Comparison of ENCODE assay signal across 11 cellular contexts in the genomic region with DNA sequence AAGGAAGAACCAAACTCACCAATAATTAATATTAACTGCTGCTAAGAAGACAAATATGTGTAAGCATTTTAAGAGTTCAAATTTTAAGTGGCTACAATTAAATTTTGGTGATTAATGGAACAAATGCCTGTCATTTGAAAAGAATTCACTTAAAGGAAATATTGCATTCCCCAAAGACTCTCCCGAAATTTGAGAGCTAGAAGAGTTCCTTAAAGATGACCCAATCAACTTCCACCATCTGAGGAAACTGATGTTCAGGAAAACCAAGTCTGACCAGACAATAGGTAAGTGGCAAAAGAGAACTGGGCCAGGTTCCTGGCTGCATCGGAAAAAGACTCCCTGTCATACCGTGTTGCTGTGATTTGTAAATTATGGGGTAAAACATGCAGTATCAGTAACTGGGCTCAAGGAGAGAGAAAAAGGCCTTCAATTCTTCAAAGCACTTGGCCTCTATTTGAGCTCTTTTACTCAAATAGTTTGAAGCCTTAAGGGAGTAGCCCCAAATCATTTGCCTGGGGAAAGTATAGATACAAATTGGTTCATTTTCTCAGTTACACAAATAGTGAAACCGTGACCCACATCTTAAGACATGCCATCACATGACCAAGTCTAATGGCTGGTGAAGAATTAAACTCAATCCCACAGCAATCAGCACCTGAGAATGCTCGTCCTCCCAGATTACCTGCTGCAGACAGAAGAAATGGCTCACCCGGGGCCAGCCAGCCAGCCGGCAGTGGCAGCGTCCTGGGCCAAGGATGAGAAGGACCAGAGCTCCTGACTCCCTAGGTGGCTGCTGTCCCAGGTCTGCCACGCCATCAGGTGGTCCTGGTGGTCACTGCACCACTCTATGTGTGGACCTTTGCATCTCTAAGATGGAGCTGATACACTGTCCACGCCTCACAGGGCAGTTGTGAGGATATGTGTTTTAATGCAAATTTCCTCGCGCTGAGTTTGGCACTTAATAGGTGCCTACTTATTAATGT.
DNase-seq lines count a peak whose midpoint lies in the region; ATAC-seq and TF ChIP-seq lines count a peak whose summit lies in the region.
"Had no signal": no experiment of that assay in that cellular context is flagged by ENCODE, and none has a peak within 500 bp of the region (broad histone marks: within the 10 kb centered on the region; RNA-seq: fewer than 3 reads in every experiment).

No MANE protein-coding gene starts in this region.

- H3K4me1 ChIP-seq in smooth muscle cell (ENCODE audit: low read depth), result no peaks in the 10 kb centered on the region
- no peaks in the 10 kb centered on the region for H3K4me1 ChIP-seq in CD8-positive, alpha-beta T cell (ENCODE audit: insufficient read depth, low read length)
- no peaks in the 10 kb centered on the region for H3K4me1 ChIP-seq in lower lobe of right lung
- H3K4me1 ChIP-seq: colonic mucosa had no signal

- 79% methylated on average over 12 of the region's 12 CpGs for WGBS in smooth muscle cell (ENCODE audit: low lambda C conversion rate)

- H3K36me3 ChIP-seq in smooth muscle cell (ENCODE audit: low read depth), result no peaks in the 10 kb centered on the region
- no peaks in the 10 kb centered on the region for H3K36me3 ChIP-seq in CD8-positive, alpha-beta T cell (ENCODE audit: insufficient read depth, low read length)
- H3K36me3 ChIP-seq in lower lobe of right lung, result no peaks in the 10 kb centered on the region
- H3K36me3 ChIP-seq: colonic mucosa had no signal

- H3K27me3 Mint-ChIP-seq in CD8-positive, alpha-beta T cell (ENCODE audit: low read depth), result no peaks in the 10 kb centered on the region

- POLR2A ChIA-PET in CD8-positive, alpha-beta T cell (lab: Charles Lee), result no interaction called here

- no peaks in the 10 kb centered on the region for H3K36me3 Mint-ChIP-seq in CD8-positive, alpha-beta T cell

- no peaks in the 10 kb centered on the region for H3K79me2 ChIP-seq in smooth muscle cell (ENCODE audit: low read depth)

- no peak overlapping the region for H2AFZ ChIP-seq in smooth muscle cell (ENCODE audit: low read depth)

- H3F3A ChIP-seq in smooth muscle cell (ENCODE audit: low read depth), result no peaks in the 10 kb centered on the region

- intact Hi-C loops in CD8-positive, alpha-beta T cell (cut with DNase I, micrococcal nuclease), result no loop called here
- intact Hi-C loops in lower lobe of right lung (cut with DNase I), result no loop called here

- H4K20me1 ChIP-seq in smooth muscle cell (ENCODE audit: low read depth), result no peaks in the 10 kb centered on the region

- no peak overlapping the region for H3K27ac Mint-ChIP-seq in CD8-positive, alpha-beta T cell

- DNase-seq in NCI-H82 (lab: John Stamatoyannopoulos, UW) (peak; percentile 38), NCI-H82 treated with DMSO at 0.1 percent for 48 hours (lab: John Stamatoyannopoulos, UW; ENCODE audit: unreplicated experiment) (no peak), NB4 (ENCODE audit: low read depth) (peak; percentile 16), epithelial cell of proximal tubule (ENCODE audit: low read depth) (no peak), smooth muscle cell (lab: John Stamatoyannopoulos, UW; ENCODE audit: unreplicated experiment) (no peak), lower lobe of right lung (no peak)
- DNase-seq in CD8-positive, alpha-beta T cell, result no peak
- DNase-seq: activated effector memory CD4-positive, alpha-beta T cell treated with Interleukin-2 at 50 U/mL for 16 hours; colonic mucosa; NCI-H1694 treated with DMSO at 0.1 percent for 48 hours had no signal

- H3K4me1 Mint-ChIP-seq in CD8-positive, alpha-beta T cell (ENCODE audit: low read depth), result no peaks in the 10 kb centered on the region

- peak; percentile 15 for TF ChIP-seq CTCF in NB4 (IDR thresholded peaks at IDR 0.05; ENCODE audit: low read depth, low read length)
- TF ChIP-seq CTCF in epithelial cell of proximal tubule (conservative IDR thresholded peaks at IDR 0.05; ENCODE audit: low read depth, low read length), result peak; percentile 36
- TF ChIP-seq CTCF in smooth muscle cell (IDR thresholded peaks at IDR 0.05; ENCODE audit: borderline replicate concordance, insufficient read depth, poor library complexity, severe bottlenecking), result peak; percentile 19
- TF ChIP-seq CTCF in CD8-positive, alpha-beta T cell (IDR thresholded peaks at IDR 0.05), result no peak
- TF ChIP-seq CTCF in lower lobe of right lung (IDR thresholded peaks at IDR 0.05), result no peak

- no peaks in the 10 kb centered on the region for H3K9me3 Mint-ChIP-seq in CD8-positive, alpha-beta T cell

- no peak overlapping the region for H3K4me2 ChIP-seq in smooth muscle cell

- CTCF ChIA-PET in CD8-positive, alpha-beta T cell (lab: Charles Lee), result no interaction called here

- H3K4me3 ChIP-seq in NB4 (ENCODE audit: low read depth, low read length) (no peak overlapping the region), epithelial cell of proximal tubule (ENCODE audit: low read depth, low read length) (no peak overlapping the region), smooth muscle cell (no peak overlapping the region), lower lobe of right lung (no peak overlapping the region)
- H3K4me3 ChIP-seq in CD8-positive, alpha-beta T cell (ENCODE audit: low read depth, low read length), result no peak overlapping the region
- H3K4me3 ChIP-seq: colonic mucosa had no signal

- H3K27ac ChIP-seq in smooth muscle cell (ENCODE audit: low read depth), result no peak overlapping the region
- H3K27ac ChIP-seq in CD8-positive, alpha-beta T cell (ENCODE audit: low read depth, low read length), result no peak overlapping the region
- H3K27ac ChIP-seq in lower lobe of right lung, result no peak overlapping the region
- H3K27ac ChIP-seq: colonic mucosa had no signal

- no peak for TF ChIP-seq POLR2A in NB4 (IDR thresholded peaks at IDR 0.05; ENCODE audit: extremely low read depth, insufficient read length)

- ATAC-seq in CD8-positive, alpha-beta T cell, result no peak
- ATAC-seq in lower lobe of right lung, result no peak
- no peak for ATAC-seq in GM21423 (IDR thresholded peaks at IDR 0.05; ENCODE audit: unreplicated experiment)

- H3K9ac ChIP-seq in smooth muscle cell (ENCODE audit: low read depth), result no peak overlapping the region

- H3K9me3 ChIP-seq in smooth muscle cell (replicated peaks; ENCODE audit: low read depth), result no peaks in the 10 kb centered on the region
- H3K9me3 ChIP-seq in CD8-positive, alpha-beta T cell (ENCODE audit: low read length), result no peaks in the 10 kb centered on the region
- H3K9me3 ChIP-seq in lower lobe of right lung, result no peaks in the 10 kb centered on the region
- H3K9me3 ChIP-seq: colonic mucosa had no signal

- H3K4me3 Mint-ChIP-seq in CD8-positive, alpha-beta T cell, result no peak overlapping the region

- H3K27me3 ChIP-seq in smooth muscle cell (ENCODE audit: low read depth) (no peaks in the 10 kb centered on the region), lower lobe of right lung (ENCODE audit: low read depth) (no peaks in the 10 kb centered on the region)
- no peaks in the 10 kb centered on the region for H3K27me3 ChIP-seq in CD8-positive, alpha-beta T cell (ENCODE audit: insufficient read depth, low read length)
- H3K27me3 ChIP-seq: colonic mucosa had no signal

Comparison
In these comparisons a context has a peak if more than half of its experiments do, and no peak if none do; other contexts are left out.
1. DNase-seq: peak in NCI-H82 (single experiment) and NB4 (single experiment); none in NCI-H82 treated with DMSO at 0.1 percent for 48 hours (single experiment), epithelial cell of proximal tubule (single experiment), smooth muscle cell (single experiment), CD8-positive, alpha-beta T cell (0 of 7) and lower lobe of right lung (single experiment).
2. CTCF ChIP-seq: peak in NB4 (single experiment), epithelial cell of proximal tubule (single experiment) and smooth muscle cell (single experiment); none in CD8-positive, alpha-beta T cell (single experiment) and lower lobe of right lung (single experiment).